Comparison of ENCODE assay signal across 1 cellular context in the genomic region with DNA sequence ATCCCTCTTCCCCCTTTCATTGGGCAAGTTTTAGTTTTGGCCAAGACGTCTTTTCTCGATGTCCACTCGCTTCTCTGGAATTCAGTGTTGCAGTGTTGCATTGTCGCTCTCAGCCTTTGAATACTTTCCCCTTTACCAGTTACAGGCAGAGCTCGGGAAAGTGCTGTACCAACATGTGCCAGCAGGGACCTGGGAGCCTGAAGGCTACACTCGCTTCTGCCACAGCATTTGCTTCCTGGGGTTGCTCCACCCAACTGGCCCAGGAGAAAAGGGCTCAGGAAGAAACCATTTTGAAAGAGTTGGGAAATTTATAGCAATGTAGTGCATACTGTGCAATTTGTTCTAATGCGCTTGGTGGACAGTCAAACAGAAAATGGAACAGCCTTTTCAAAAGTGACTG.
TF ChIP-seq lines count a peak whose summit lies in the region.

No MANE protein-coding gene starts in this region.

TF ChIP-seq in HepG2, 621 proteins besides CTCF, POLR2A, EP300 and RAD21 (continued from another document):
- TF ChIP-seq, protein P1, sequence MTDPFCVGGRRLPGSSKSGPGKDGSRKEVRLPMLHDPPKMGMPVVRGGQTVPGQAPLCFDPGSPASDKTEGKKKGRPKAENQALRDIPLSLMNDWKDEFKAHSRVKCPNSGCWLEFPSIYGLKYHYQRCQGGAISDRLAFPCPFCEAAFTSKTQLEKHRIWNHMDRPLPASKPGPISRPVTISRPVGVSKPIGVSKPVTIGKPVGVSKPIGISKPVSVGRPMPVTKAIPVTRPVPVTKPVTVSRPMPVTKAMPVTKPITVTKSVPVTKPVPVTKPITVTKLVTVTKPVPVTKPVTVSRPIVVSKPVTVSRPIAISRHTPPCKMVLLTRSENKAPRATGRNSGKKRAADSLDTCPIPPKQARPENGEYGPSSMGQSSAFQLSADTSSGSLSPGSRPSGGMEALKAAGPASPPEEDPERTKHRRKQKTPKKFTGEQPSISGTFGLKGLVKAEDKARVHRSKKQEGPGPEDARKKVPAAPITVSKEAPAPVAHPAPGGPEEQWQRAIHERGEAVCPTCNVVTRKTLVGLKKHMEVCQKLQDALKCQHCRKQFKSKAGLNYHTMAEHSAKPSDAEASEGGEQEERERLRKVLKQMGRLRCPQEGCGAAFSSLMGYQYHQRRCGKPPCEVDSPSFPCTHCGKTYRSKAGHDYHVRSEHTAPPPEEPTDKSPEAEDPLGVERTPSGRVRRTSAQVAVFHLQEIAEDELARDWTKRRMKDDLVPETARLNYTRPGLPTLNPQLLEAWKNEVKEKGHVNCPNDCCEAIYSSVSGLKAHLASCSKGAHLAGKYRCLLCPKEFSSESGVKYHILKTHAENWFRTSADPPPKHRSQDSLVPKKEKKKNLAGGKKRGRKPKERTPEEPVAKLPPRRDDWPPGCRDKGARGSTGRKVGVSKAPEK (CRISPR knock-in tag; IDR thresholded peaks at IDR 0.05; ENCODE audit: borderline replicate concordance): no peak
- TF ChIP-seq CENPT (CRISPR knock-in tag; IDR thresholded peaks at IDR 0.05; ENCODE audit: low read depth) (no peak), CEBPB (IDR thresholded peaks at IDR 0.05; ENCODE audit: borderline replicate concordance, low read depth, low read length) (0 out of 2 replicates have a peak, but pooled peaks have one; percentile 10), DMAP1 (CRISPR knock-in tag; IDR thresholded peaks at IDR 0.05) (no peak), MEIS2 (CRISPR knock-in tag; IDR thresholded peaks at IDR 0.05) (no peak), ZNF331 (CRISPR knock-in tag; IDR thresholded peaks at IDR 0.05) (0 out of 2 replicates have a peak, but pooled peaks have one; percentile 36), ZNF224 (CRISPR knock-in tag; IDR thresholded peaks at IDR 0.05) (no peak), TEAD2 (CRISPR knock-in tag; IDR thresholded peaks at IDR 0.05) (no peak), ZNF317 (CRISPR knock-in tag; IDR thresholded peaks at IDR 0.05) (0 out of 2 replicates have a peak, but pooled peaks have one; percentile 22), MLLT10 (CRISPR knock-in tag; IDR thresholded peaks at IDR 0.05) (no peak), THAP8 (CRISPR knock-in tag; IDR thresholded peaks at IDR 0.05; ENCODE audit: borderline replicate concordance) (no peak), DR1 (CRISPR knock-in tag; IDR thresholded peaks at IDR 0.05) (no peak), NPAS2 (CRISPR knock-in tag; IDR thresholded peaks at IDR 0.05; ENCODE audit: borderline replicate concordance) (no peak), ZNF205 (CRISPR knock-in tag; IDR thresholded peaks at IDR 0.05) (peak; percentile 47; the same call in 1 of the 2 replicates), WIZ (CRISPR knock-in tag; IDR thresholded peaks at IDR 0.05) (no peak), ZBTB42 (CRISPR knock-in tag; IDR thresholded peaks at IDR 0.05) (no peak), ZNF879 (CRISPR knock-in tag; IDR thresholded peaks at IDR 0.05) (no peak), XRCC5 (optimal IDR thresholded peaks at IDR 0.05; ENCODE audit: low read length) (peak; percentile 74), ZBTB38 (CRISPR knock-in tag; IDR thresholded peaks at IDR 0.05) (0 out of 2 replicates have a peak, but pooled peaks have one; percentile 30), SMC3 (IDR thresholded peaks at IDR 0.05; ENCODE audit: low read length) (peak; percentile 15), ZNF644 (CRISPR knock-in tag; IDR thresholded peaks at IDR 0.05; ENCODE audit: low read depth) (peak; percentile 64), SIX1 (CRISPR knock-in tag; IDR thresholded peaks at IDR 0.05; ENCODE audit: borderline replicate concordance) (no peak), CBX5 (CRISPR knock-in tag; IDR thresholded peaks at IDR 0.05; ENCODE audit: borderline replicate concordance) (0 out of 2 replicates have a peak, but pooled peaks have one; percentile 55), CREM (IDR thresholded peaks at IDR 0.05) (no peak), CREM (CRISPR knock-in tag; IDR thresholded peaks at IDR 0.05) (no peak), CEBPG (CRISPR knock-in tag; IDR thresholded peaks at IDR 0.05) (no peak), PRDM10 (CRISPR knock-in tag; IDR thresholded peaks at IDR 0.05; ENCODE audit: low read depth) (0 out of 2 replicates have a peak, but pooled peaks have one; percentile 58), EHMT2 (IDR thresholded peaks at IDR 0.05; ENCODE audit: borderline replicate concordance, low read depth, low read length) (peak; percentile 42), STAG1 (CRISPR knock-in tag; IDR thresholded peaks at IDR 0.05) (peak; percentile 37; the same call in 1 of the 2 replicates)
- TF ChIP-seq, protein P2, sequence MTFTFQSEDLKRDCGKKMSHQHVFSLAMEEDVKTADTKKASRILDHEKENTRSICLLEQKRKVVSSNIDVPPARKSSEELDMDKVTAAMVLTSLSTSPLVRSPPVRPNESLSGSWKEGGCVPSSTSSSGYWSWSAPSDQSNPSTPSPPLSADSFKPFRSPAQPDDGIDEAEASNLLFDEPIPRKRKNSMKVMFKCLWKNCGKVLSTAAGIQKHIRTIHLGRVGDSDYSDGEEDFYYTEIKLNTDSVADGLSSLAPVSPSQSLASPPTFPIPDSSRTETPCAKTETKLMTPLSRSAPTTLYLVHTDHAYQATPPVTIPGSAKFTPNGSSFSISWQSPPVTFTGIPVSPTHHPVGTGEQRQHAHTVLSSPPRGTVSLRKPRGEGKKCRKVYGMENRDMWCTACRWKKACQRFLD (CRISPR knock-in tag; IDR thresholded peaks at IDR 0.05; ENCODE audit: borderline replicate concordance): no peak
- TF ChIP-seq, protein P3, sequence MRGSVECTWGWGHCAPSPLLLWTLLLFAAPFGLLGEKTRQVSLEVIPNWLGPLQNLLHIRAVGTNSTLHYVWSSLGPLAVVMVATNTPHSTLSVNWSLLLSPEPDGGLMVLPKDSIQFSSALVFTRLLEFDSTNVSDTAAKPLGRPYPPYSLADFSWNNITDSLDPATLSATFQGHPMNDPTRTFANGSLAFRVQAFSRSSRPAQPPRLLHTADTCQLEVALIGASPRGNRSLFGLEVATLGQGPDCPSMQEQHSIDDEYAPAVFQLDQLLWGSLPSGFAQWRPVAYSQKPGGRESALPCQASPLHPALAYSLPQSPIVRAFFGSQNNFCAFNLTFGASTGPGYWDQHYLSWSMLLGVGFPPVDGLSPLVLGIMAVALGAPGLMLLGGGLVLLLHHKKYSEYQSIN (CRISPR knock-in tag; IDR thresholded peaks at IDR 0.05; ENCODE audit: borderline replicate concordance): no peak
